ENCODE assay signal across 22 cellular contexts in genomic region chr11:14809466-14809865, GRCh38.
DNase-seq lines count a peak whose midpoint lies in the region; ATAC-seq and TF ChIP-seq lines count a peak whose summit lies in the region.
"Had no signal": no experiment of that assay in that cellular context is flagged by ENCODE, and none has a peak within 500 bp of the region (broad histone marks: within the 10 kb centered on the region; RNA-seq: fewer than 3 reads in every experiment).

No MANE protein-coding gene starts in this region.

- no peaks in the 10 kb centered on the region for H3K27me3 Mint-ChIP-seq in activated naive CD8-positive, alpha-beta T cell treated with anti-CD3 and anti-CD28 coated beads, Interleukin-2, amount 50 U/mL, for 24 hours
- H3K27me3 Mint-ChIP-seq: CD4-positive, CD25-positive, alpha-beta regulatory T cell; stimulated activated naive CD8-positive, alpha-beta T cell treated with anti-CD3 and anti-CD28 coated beads, Interleukin-15, Interleukin-2, amounts not matched to agents 100 ng/mL and 50 ng/mL, for 24 hours had no signal

- DNase-seq in DMS53 (lab: John Stamatoyannopoulos, UW) = peak; percentile 50
- no peak for DNase-seq in DMS53 treated with DMSO at 0.1 percent for 48 hours (lab: John Stamatoyannopoulos, UW; ENCODE audit: unreplicated experiment)
- DNase-seq in A673 (ENCODE audit: low spot score) = peak; percentile 64
- DNase-seq in NCI-H446 treated with DMSO at 0.1 percent for 48 hours (lab: John Stamatoyannopoulos, UW) = peak; percentile 76
- no peak for DNase-seq in activated naive CD8-positive, alpha-beta T cell treated with anti-CD3 and anti-CD28 coated beads, Interleukin-2, amount 50 U/mL, for 24 hours
- DNase-seq in NCI-H1417 treated with DMSO at 0.1 percent for 48 hours (lab: John Stamatoyannopoulos, UW) = no peak
- DNase-seq in activated naive CD4-positive, alpha-beta T cell (lab: John Stamatoyannopoulos, UW) = no peak
- no peak for DNase-seq in sigmoid colon
- DNase-seq: 8988T; activated CD4-positive, CD25-positive, alpha-beta regulatory T cell treated with anti-CD3 and anti-CD28 coated beads, Interleukin-2, amount 50 U/mL, for 72 hours; activated T-cell treated with anti-CD3 and anti-CD28 coated beads, Interleukin-2, amount 50 U/mL, for 4 hours; CD4-positive, CD25-positive, alpha-beta regulatory T cell; effector memory CD4-positive, alpha-beta T cell; head of caudate nucleus; kidney; naive B cell; NCI-H2029 treated with DMSO at 0.1 percent for 48 hours; nucleus accumbens; PC-9; Right ventricle myocardium superior had no signal

- H3K4me3 Mint-ChIP-seq in activated naive CD8-positive, alpha-beta T cell treated with anti-CD3 and anti-CD28 coated beads, Interleukin-2, amount 50 U/mL, for 24 hours = no peak overlapping the region
- H3K4me3 Mint-ChIP-seq: activated T-cell treated with anti-CD3 and anti-CD28 coated beads, Interleukin-2, amount 50 U/mL, for 4 hours; CD4-positive, CD25-positive, alpha-beta regulatory T cell; naive B cell; stimulated activated naive CD8-positive, alpha-beta T cell treated with anti-CD3 and anti-CD28 coated beads, Interleukin-15, Interleukin-2, amounts not matched to agents 100 ng/mL and 50 ng/mL, for 24 hours had no signal

- TF ChIP-seq CTCF in A673 (conservative IDR thresholded peaks at IDR 0.05; ENCODE audit: low read depth, low read length) = no peak
- TF ChIP-seq CTCF in sigmoid colon (IDR thresholded peaks at IDR 0.05) = no peak

- ATAC-seq in activated naive CD8-positive, alpha-beta T cell treated with anti-CD3 and anti-CD28 coated beads, Interleukin-2, amount 50 U/mL, for 24 hours = peak; percentile 71
- ATAC-seq: activated T-cell treated with anti-CD3 and anti-CD28 coated beads, Interleukin-2, amount 50 U/mL, for 4 hours had no signal

- no peaks in the 10 kb centered on the region for H3K4me1 ChIP-seq in A673 (ENCODE audit: insufficient read depth, low read length, poor library complexity, severe bottlenecking)
- no peaks in the 10 kb centered on the region for H3K4me1 ChIP-seq in sigmoid colon
- H3K4me1 ChIP-seq: breast epithelium had no signal

- H3K36me3 Mint-ChIP-seq in activated naive CD8-positive, alpha-beta T cell treated with anti-CD3 and anti-CD28 coated beads, Interleukin-2, amount 50 U/mL, for 24 hours (ENCODE audit: low read depth) = peaks cover 67% of the 10 kb centered on the region

- peaks cover 4% of the 10 kb centered on the region for H3K4me1 Mint-ChIP-seq in activated naive CD8-positive, alpha-beta T cell treated with anti-CD3 and anti-CD28 coated beads, Interleukin-2, amount 50 U/mL, for 24 hours
- H3K4me1 Mint-ChIP-seq: naive B cell had no signal

- H3K27ac Mint-ChIP-seq in activated naive CD8-positive, alpha-beta T cell treated with anti-CD3 and anti-CD28 coated beads, Interleukin-2, amount 50 U/mL, for 24 hours = peak overlapping the region; percentile 9
- H3K27ac Mint-ChIP-seq: naive B cell; stimulated activated naive CD8-positive, alpha-beta T cell treated with anti-CD3 and anti-CD28 coated beads, Interleukin-15, Interleukin-2, amounts not matched to agents 100 ng/mL and 50 ng/mL, for 24 hours had no signal

- no TSS peak for BruUV-seq in A673 (replicated peaks; lab: Mats Ljungman, UMichigan)

- no peak for TF ChIP-seq EP300 in sigmoid colon (IDR thresholded peaks at IDR 0.05)

- no peak overlapping the region for H3K4me3 ChIP-seq in A673 (ENCODE audit: low read depth, low read length, poor library complexity, severe bottlenecking)
- no peak overlapping the region for H3K4me3 ChIP-seq in sigmoid colon
- H3K4me3 ChIP-seq: breast epithelium, PC-9 had no signal

- peaks cover 13% of the 10 kb centered on the region for H3K9me3 Mint-ChIP-seq in activated naive CD8-positive, alpha-beta T cell treated with anti-CD3 and anti-CD28 coated beads, Interleukin-2, amount 50 U/mL, for 24 hours

- CTCF ChIA-PET in A673 (lab: Charles Lee) = no interaction called here

- H3K27me3 ChIP-seq in A673 (replicated peaks; ENCODE audit: insufficient read depth, low read depth, low read length, poor library complexity) (no peaks in the 10 kb centered on the region), sigmoid colon (no peaks in the 10 kb centered on the region)
- H3K27me3 ChIP-seq: breast epithelium had no signal

- H3K36me3 ChIP-seq in A673 (ENCODE audit: insufficient read depth, low read length, poor library complexity, severe bottlenecking) = no peaks in the 10 kb centered on the region
- H3K36me3 ChIP-seq in sigmoid colon = peaks cover 0 to 64% (median 5%) of the 10 kb centered on the region in 4 donors
- H3K36me3 ChIP-seq: breast epithelium had no signal

- intact Hi-C loops in A673 (cut with micrococcal nuclease; ENCODE audit: unreplicated experiment) (no loop called here), sigmoid colon (cut with DNase I) (no loop called here)

- H3K27ac ChIP-seq in A673 (ENCODE audit: low read depth, low read length, poor library complexity, severe bottlenecking) (no peak overlapping the region), sigmoid colon (no peak overlapping the region)
- H3K27ac ChIP-seq: breast epithelium, PC-9 had no signal

- POLR2A ChIA-PET in A673 (lab: Charles Lee; ENCODE audit: low non-redundant PET) = no interaction called here

- TF ChIP-seq POLR2A in sigmoid colon (IDR thresholded peaks at IDR 0.05) = no peak

- no peaks in the 10 kb centered on the region for H3K9me3 ChIP-seq in A673 (ENCODE audit: low read depth, low read length, poor library complexity, severe bottlenecking)
- no peaks in the 10 kb centered on the region for H3K9me3 ChIP-seq in sigmoid colon
- H3K9me3 ChIP-seq: breast epithelium had no signal

Comparison
In these comparisons a context has a peak if more than half of its experiments do, and no peak if none do; other contexts are left out.
1. DNase-seq: peak in DMS53 (single experiment), A673 (single experiment) and NCI-H446 treated with DMSO at 0.1 percent for 48 hours (single experiment); none in DMS53 treated with DMSO at 0.1 percent for 48 hours (single experiment), activated naive CD8-positive, alpha-beta T cell treated with anti-CD3 and anti-CD28 coated beads, Interleukin-2, amount 50 U/mL, for 24 hours (single experiment), NCI-H1417 treated with DMSO at 0.1 percent for 48 hours (single experiment), activated naive CD4-positive, alpha-beta T cell (0 of 4) and sigmoid colon (single experiment).